ENCODE assay signal across 9 cellular contexts in genomic region chr7:12136545-12136944, GRCh38.
"Had no signal": no experiment of that assay in that cellular context is flagged by ENCODE, and none has a peak within 500 bp of the region (broad histone marks: within the 10 kb centered on the region; RNA-seq: fewer than 3 reads in every experiment).

No MANE protein-coding gene starts in this region.

- H3K27ac ChIP-seq: GM23248, HL-60, KMS-11 had no signal

- H3K4me1 ChIP-seq: HAP-1 had no signal

- H3K36me3 ChIP-seq: HAP-1 had no signal

- H3K9me3 ChIP-seq: HAP-1 had no signal

- H3K4me2 ChIP-seq: KMS-11 had no signal

- H3K9ac ChIP-seq: GM23248, KMS-11 had no signal

- DNase-seq: GM23248, GOT3, H7, IMR-90, KBM-7 had no signal

- H2AFZ ChIP-seq: GM23248 had no signal

- ATAC-seq: HCT116 had no signal

- H3K4me3 ChIP-seq: GM23248, HAP-1 had no signal
